In genomic region chr18:49160075-49160930, GRCh38 we compare ENCODE assay signal across 21 cellular contexts.
DNase-seq lines count a peak whose midpoint lies in the region; ATAC-seq, FAIRE-seq and TF ChIP-seq lines count a peak whose summit lies in the region.
"Had no signal": no experiment of that assay in that cellular context is flagged by ENCODE, and none has a peak within 500 bp of the region (broad histone marks: within the 10 kb centered on the region; RNA-seq: fewer than 3 reads in every experiment).

No MANE protein-coding gene starts in this region.

- DNase-seq in GM12892 (ENCODE audit: insufficient read length), result no peak
- peak; percentile 45 for DNase-seq in amniotic epithelial cell (ENCODE audit: low read depth)
- no peak for DNase-seq in hepatocyte (ENCODE audit: low spot score)
- DNase-seq in gastrocnemius medialis, result no peak
- no peak for DNase-seq in NCI-H2029 treated with DMSO at 0.1 percent for 48 hours (lab: John Stamatoyannopoulos, UW)
- no peak for DNase-seq in ovary
- DNase-seq in SKM-1 (lab: John Stamatoyannopoulos, UW; ENCODE audit: unreplicated experiment), result no peak
- DNase-seq: activated CD4-positive, alpha-beta memory T cell treated with anti-CD3 and anti-CD28 coated beads for 36 hours; activated CD4-positive, CD25-positive, alpha-beta regulatory T cell; activated effector memory CD4-positive, alpha-beta T cell treated with anti-CD3 and anti-CD28 coated beads, Interleukin-2, amount 50 U/mL, for 16 hours; activated naive CD8-positive, alpha-beta T cell treated with anti-CD3 and anti-CD28 coated beads, Interleukin-2, amount 50 U/mL, for 24 hours; H9; Karpas-422; NCI-H1048; NCI-H2029; NK-92 treated with Interleukin-12 subunit alpha and Interleukin-12 subunit beta, amount 100 ng/mL, for 24 hours; SK-N-SH; T-helper 9 cell; uterus had no signal

- H3K27ac ChIP-seq in hepatocyte (peak overlapping the region; percentile 30), gastrocnemius medialis (no peak overlapping the region), ovary (peak overlapping the region in 1 of 2 donors; percentile 3)
- H3K27ac ChIP-seq: epithelial cell of prostate had no signal

- H3K4me1 ChIP-seq in hepatocyte (ENCODE audit: insufficient read depth) (no peaks in the 10 kb centered on the region), gastrocnemius medialis (no peaks in the 10 kb centered on the region), ovary (ENCODE audit: insufficient read depth) (no peaks in the 10 kb centered on the region)
- H3K4me1 ChIP-seq: uterus had no signal

- H3K27me3 ChIP-seq in hepatocyte (no peaks in the 10 kb centered on the region), gastrocnemius medialis (no peaks in the 10 kb centered on the region), ovary (no peaks in the 10 kb centered on the region)
- H3K27me3 ChIP-seq: uterus had no signal

- no peak overlapping the region for H2AFZ ChIP-seq in hepatocyte

- TF ChIP-seq POLR2A in GM12892 (IDR thresholded peaks at IDR 0.05; ENCODE audit: low read depth, low read length), result no peak
- TF ChIP-seq POLR2A in gastrocnemius medialis (IDR thresholded peaks at IDR 0.05), result no peak
- TF ChIP-seq POLR2A in ovary (IDR thresholded peaks at IDR 0.05), result no peak

- H3K9me2 ChIP-seq in hepatocyte (replicated peaks; ENCODE audit: insufficient read depth), result no peaks in the 10 kb centered on the region
- H3K9me2 ChIP-seq: SK-N-SH had no signal

- peak; percentile 81 for FAIRE-seq in GM12892 (lab: Jason Lieb, UNC)

- H3K4me2 ChIP-seq in hepatocyte, result no peak overlapping the region
- H3K4me2 ChIP-seq: SK-N-SH had no signal

- H3K4me3 ChIP-seq in hepatocyte, result no peak overlapping the region
- no peak overlapping the region for H3K4me3 ChIP-seq in gastrocnemius medialis
- no peak overlapping the region for H3K4me3 ChIP-seq in ovary
- H3K4me3 ChIP-seq: uterus had no signal

- no peaks in the 10 kb centered on the region for H4K20me1 ChIP-seq in hepatocyte (ENCODE audit: insufficient read depth, poor library complexity, severe bottlenecking)

- no peak for TF ChIP-seq EP300 in ovary (IDR thresholded peaks at IDR 0.05)

- ATAC-seq in gastrocnemius medialis (peak; percentile 64 to 68), HG03095 (IDR thresholded peaks at IDR 0.05; ENCODE audit: unreplicated experiment) (no peak)
- ATAC-seq: activated naive CD8-positive, alpha-beta T cell treated with anti-CD3 and anti-CD28 coated beads, Interleukin-2, amount 50 U/mL, for 24 hours had no signal

- 65% methylated on average over 4 of the region's 4 CpGs for WGBS in hepatocyte (ENCODE audit: low lambda C conversion rate, missing lambda C conversion rate)
- 22 to 42% (median 25%) methylated on average over 4 of the region's 4 CpGs for WGBS in ovary, 3 donors

- no peaks in the 10 kb centered on the region for H3K79me2 ChIP-seq in hepatocyte

- no peaks in the 10 kb centered on the region for H3K36me3 ChIP-seq in hepatocyte (replicated peaks; ENCODE audit: insufficient read depth, low read depth)
- peaks cover 0 to 11% of the 10 kb centered on the region in 2 donors for H3K36me3 ChIP-seq in gastrocnemius medialis
- no peaks in the 10 kb centered on the region for H3K36me3 ChIP-seq in ovary
- H3K36me3 ChIP-seq: uterus had no signal

- H3K9me3 ChIP-seq in hepatocyte (ENCODE audit: low read depth) (no peaks in the 10 kb centered on the region), gastrocnemius medialis (no peaks in the 10 kb centered on the region), ovary (no peaks in the 10 kb centered on the region)

- TF ChIP-seq CTCF in hepatocyte (IDR thresholded peaks at IDR 0.05; ENCODE audit: poor library complexity), result no peak
- TF ChIP-seq CTCF in gastrocnemius medialis (IDR thresholded peaks at IDR 0.05 in 4 of 5, conservative IDR thresholded peaks at IDR 0.05 in 1 of 5), result no peak
- TF ChIP-seq CTCF in ovary (IDR thresholded peaks at IDR 0.05), result no peak

- in situ Hi-C loops in gastrocnemius medialis (cut with MboI; ENCODE audit: low sequenced_read_pairs in 4 of 4), result no loop called here

- intact Hi-C loops in gastrocnemius medialis (cut with DNase I; ENCODE audit: low total_unique reads), result no loop called here
- intact Hi-C loops in ovary (cut with DNase I), result no loop called here
